In genomic region chr11:111922803-111923202, GRCh38 we compare ENCODE assay signal across 1 cellular context.
TF ChIP-seq lines count a peak whose summit lies in the region.

No MANE protein-coding gene starts in this region.

TF ChIP-seq in WTC11, 78 proteins besides CTCF, POLR2A, EP300 and RAD21 (continued from another document):
- TF ChIP-seq IRF1 (CRISPR knock-in tag; IDR thresholded peaks at IDR 0.05) = no peak
- no peak for TF ChIP-seq RORB (CRISPR knock-in tag; IDR thresholded peaks at IDR 0.05)
- TF ChIP-seq ZNF423 (CRISPR knock-in tag; IDR thresholded peaks at IDR 0.05) = no peak
- no peak for TF ChIP-seq NFATC4 (CRISPR knock-in tag; IDR thresholded peaks at IDR 0.05)
- no peak for TF ChIP-seq TCF7 (CRISPR knock-in tag; IDR thresholded peaks at IDR 0.05; ENCODE audit: low read depth)
- no peak for TF ChIP-seq MLX (CRISPR knock-in tag; IDR thresholded peaks at IDR 0.05)
- no peak for TF ChIP-seq ZBTB43 (CRISPR knock-in tag; IDR thresholded peaks at IDR 0.05)
- no peak for TF ChIP-seq SMAD3 (CRISPR knock-in tag; IDR thresholded peaks at IDR 0.05; ENCODE audit: borderline replicate concordance)
